14 cellular contexts compared by ENCODE assay signal in the genomic region with DNA sequence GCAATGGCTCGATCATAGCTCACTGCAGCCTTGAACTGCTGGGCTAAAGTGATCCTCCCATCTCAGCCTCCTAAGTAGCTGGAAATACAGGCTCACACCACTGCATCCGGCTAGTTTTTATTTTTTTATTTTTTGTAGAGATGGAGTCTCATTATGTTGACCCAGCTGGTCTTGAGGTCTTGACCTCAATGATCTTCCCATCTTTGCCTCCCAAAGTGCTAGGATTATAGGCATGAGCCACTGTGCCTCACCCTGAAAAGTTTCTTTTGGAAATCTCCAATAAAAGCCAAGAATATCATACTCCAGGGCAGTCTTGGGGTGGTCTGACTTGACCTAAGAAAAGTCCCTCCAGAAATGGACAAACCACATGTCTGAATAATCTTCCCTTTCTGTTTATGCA.
DNase-seq lines count a peak whose midpoint lies in the region; ATAC-seq and TF ChIP-seq lines count a peak whose summit lies in the region.
"Had no signal": no experiment of that assay in that cellular context is flagged by ENCODE, and none has a peak within 500 bp of the region (broad histone marks: within the 10 kb centered on the region; RNA-seq: fewer than 3 reads in every experiment).

No MANE protein-coding gene starts in this region.

- H3K4me3 Mint-ChIP-seq in mesothelial cell of epicardium: no peak overlapping the region
- H3K4me3 Mint-ChIP-seq in Caco-2 (ENCODE audit: unreplicated experiment): no peak overlapping the region
- H3K4me3 Mint-ChIP-seq: CD4-positive, alpha-beta memory T cell had no signal

- intact Hi-C loops in sciatic nerve (cut with DNase I) (no loop called here), Caco-2 (cut with micrococcal nuclease; ENCODE audit: unreplicated experiment) (no loop called here)

- H3K36me3 ChIP-seq in SJSA1 (no peaks in the 10 kb centered on the region), Caco-2 (ENCODE audit: control insufficient read depth, insufficient read depth, low read length) (no peaks in the 10 kb centered on the region)

- H3K4me1 ChIP-seq in SJSA1 (replicated peaks) (peaks cover 70% of the 10 kb centered on the region), Caco-2 (peaks cover 18% of the 10 kb centered on the region)

- H3K9me3 Mint-ChIP-seq in mesothelial cell of epicardium (no peaks in the 10 kb centered on the region), Caco-2 (ENCODE audit: unreplicated experiment) (peaks cover 9% of the 10 kb centered on the region)

- H3K4me3 ChIP-seq in SJSA1 (no peak overlapping the region), Caco-2 (ENCODE audit: low read depth, low read length) (no peak overlapping the region)
- H3K4me3 ChIP-seq: GM23248 had no signal

- POLR2A ChIA-PET in Caco-2 (lab: Charles Lee): no interaction called here

- no peaks in the 10 kb centered on the region for H3K27me3 ChIP-seq in SJSA1 (replicated peaks)
- no peaks in the 10 kb centered on the region for H3K27me3 ChIP-seq in Caco-2 (replicated peaks; ENCODE audit: control insufficient read depth, insufficient read depth, low read length)

- H3K36me3 Mint-ChIP-seq in mesothelial cell of epicardium (peaks cover 3% of the 10 kb centered on the region), Caco-2 (ENCODE audit: insufficient read depth, unreplicated experiment) (no peaks in the 10 kb centered on the region)
- H3K36me3 Mint-ChIP-seq: CD4-positive, alpha-beta memory T cell had no signal

- H3K27ac Mint-ChIP-seq in mesothelial cell of epicardium (peak overlapping the region; percentile 52), Caco-2 (ENCODE audit: unreplicated experiment) (no peak overlapping the region)
- H3K27ac Mint-ChIP-seq: CD4-positive, alpha-beta memory T cell had no signal

- DNase-seq in SJSA1 (ENCODE audit: low read depth in 1 of 2, low spot score in 2 of 2) (no peak), mesothelial cell of epicardium (ENCODE audit: low spot score in 2 of 2, unreplicated experiment in 2 of 2) (no peak), sciatic nerve (ENCODE audit: low spot score) (no peak), HPDE6-E6E7 (ENCODE audit: extremely low spot score) (no peak), Caco-2 (no peak), occipital lobe (lab: John Stamatoyannopoulos, UW) (no peak)
- DNase-seq: C1 segment of cervical spinal cord; CD4-positive, alpha-beta memory T cell; COR-L47; DMS153; DND-41; GM23248; H7; HCEC 1CT had no signal

- no peak for TF ChIP-seq CTCF in mesothelial cell of epicardium (IDR thresholded peaks at IDR 0.05; ENCODE audit: unreplicated experiment)
- no peak for TF ChIP-seq CTCF in Caco-2 (IDR thresholded peaks at IDR 0.05; ENCODE audit: insufficient read depth in 1 of 2, low read depth in 1 of 2, low read length in 1 of 2, severe bottlenecking in 1 of 2, unreplicated experiment in 1 of 2)

- CTCF ChIA-PET in Caco-2 (lab: Charles Lee): interaction anchor here (1.0 kb wide), 1 partner anchor 14 kb away, joined by 3 read pairs; no protein-coding TSS in a partner anchor

- H3K27me3 Mint-ChIP-seq in mesothelial cell of epicardium (ENCODE audit: low read depth): no peaks in the 10 kb centered on the region
- H3K27me3 Mint-ChIP-seq in Caco-2 (ENCODE audit: insufficient read depth, unreplicated experiment): no peaks in the 10 kb centered on the region

- ATAC-seq in sciatic nerve: peak; percentile 50

- BruUV-seq in Caco-2 (replicated peaks; lab: Mats Ljungman, UMichigan): no TSS peak

- H3K9me3 ChIP-seq in SJSA1 (replicated peaks) (no peaks in the 10 kb centered on the region), Caco-2 (no peaks in the 10 kb centered on the region; the same call in 1 of the 2 replicates)

- H3K27ac ChIP-seq in SJSA1: peak overlapping the region; percentile 26
- H3K27ac ChIP-seq: GM23248 had no signal

- H3K4me1 Mint-ChIP-seq in mesothelial cell of epicardium (peaks cover 66% of the 10 kb centered on the region), Caco-2 (ENCODE audit: low read depth, unreplicated experiment) (peaks cover 36% of the 10 kb centered on the region)
- H3K4me1 Mint-ChIP-seq: CD4-positive, alpha-beta memory T cell had no signal
